Comparison of ENCODE assay signal across 8 cellular contexts in the genomic region with DNA sequence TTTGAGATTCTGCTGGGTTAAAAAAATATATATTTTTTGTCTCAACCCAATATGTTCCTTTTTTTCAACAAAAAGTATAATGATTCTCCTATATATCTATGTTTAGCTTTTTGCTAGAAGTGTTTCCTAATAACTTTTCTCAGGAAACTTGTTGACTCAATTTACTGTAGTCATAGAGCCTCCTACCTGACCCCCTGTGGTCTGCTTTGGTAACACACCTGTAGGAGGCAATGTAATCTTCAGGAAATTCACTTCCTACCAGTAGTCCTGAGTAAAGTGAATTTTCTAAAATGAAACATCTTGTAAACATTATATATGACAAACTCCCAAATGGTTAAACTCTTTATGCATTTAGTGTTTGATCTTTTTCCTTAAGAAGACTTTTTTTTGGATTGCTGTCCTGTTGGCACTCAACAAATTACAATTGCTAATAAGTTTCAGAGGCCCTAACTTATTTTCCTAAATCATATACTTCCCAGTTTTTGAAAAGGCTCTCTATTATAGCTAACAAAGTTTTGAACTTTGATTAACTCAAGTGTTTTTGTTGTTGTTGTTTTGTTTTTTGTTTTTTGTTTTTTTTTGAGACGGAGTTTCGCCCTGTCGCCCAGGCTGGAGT.
DNase-seq lines count a peak whose midpoint lies in the region; ATAC-seq, FAIRE-seq and TF ChIP-seq lines count a peak whose summit lies in the region.

No MANE protein-coding gene starts in this region.

- DNase-seq in AG04450 (ENCODE audit: low read depth, low spot score) (no peak), GM18507 (ENCODE audit: extremely low spot score, insufficient read length, low read depth) (no peak), OCI-LY7 (ENCODE audit: low spot score) (peak; percentile 41), H1 (ENCODE audit: low read depth in 1 of 2, low spot score in 2 of 2) (no peak), retinal pigment epithelial cell (ENCODE audit: low read depth) (no peak)
- DNase-seq in effector CD8-positive, alpha-beta T cell (lab: John Stamatoyannopoulos, UW): no peak

- no peak overlapping the region for H3K4me2 ChIP-seq in OCI-LY7 (ENCODE audit: low read length)
- no peak overlapping the region for H3K4me2 ChIP-seq in H1 (ENCODE audit: insufficient read depth in 1 of 2, low read depth in 2 of 2, low read length in 2 of 2)

- no peaks in the 10 kb centered on the region for H3K9me3 ChIP-seq in AG04450 (ENCODE audit: control insufficient read depth, insufficient read depth, low read length)
- no peaks in the 10 kb centered on the region for H3K9me3 ChIP-seq in OCI-LY7 (ENCODE audit: low read length)
- H3K9me3 ChIP-seq in H1 (ENCODE audit: insufficient read depth in 2 of 2, low read depth in 1 of 2, low read length in 1 of 2): no peaks in the 10 kb centered on the region

- TF ChIP-seq EP300 in H1 (IDR thresholded peaks at IDR 0.05; ENCODE audit: borderline replicate concordance in 1 of 2, low read depth in 2 of 2, low read length in 2 of 2): no peak

- no peak overlapping the region for H2BK120ac ChIP-seq in H1 (replicated peaks; ENCODE audit: low read depth, low read length)

- H3K27me3 ChIP-seq in AG04450 (ENCODE audit: control insufficient read depth, insufficient read depth, low read length): no peaks in the 10 kb centered on the region
- no peaks in the 10 kb centered on the region for H3K27me3 ChIP-seq in H1 (replicated peaks in 1 of 4; ENCODE audit: control insufficient read depth in 3 of 4, extremely low read depth in 1 of 4, insufficient read depth in 3 of 4, low read length in 3 of 4)

- H3K4me1 ChIP-seq in OCI-LY7 (ENCODE audit: insufficient read depth, low read length, poor library complexity, severe bottlenecking): no peaks in the 10 kb centered on the region
- H3K4me1 ChIP-seq in H1 (replicated peaks in 1 of 4; ENCODE audit: control insufficient read depth in 3 of 4, insufficient read depth in 4 of 4, low read length in 3 of 4): no peaks in the 10 kb centered on the region

- no peak overlapping the region for H2BK12ac ChIP-seq in H1 (ENCODE audit: low read depth, low read length)

- H3K36me3 ChIP-seq in OCI-LY7 (ENCODE audit: insufficient read depth, low read length) (no peaks in the 10 kb centered on the region), H1 (ENCODE audit: control insufficient read depth in 2 of 4, insufficient read depth in 4 of 4, low read length in 3 of 4) (no peaks in the 10 kb centered on the region)

- H3K79me2 ChIP-seq in OCI-LY7 (ENCODE audit: insufficient read depth, low read depth, low read length): no peaks in the 10 kb centered on the region
- no peaks in the 10 kb centered on the region for H3K79me2 ChIP-seq in H1 (ENCODE audit: control insufficient read depth in 1 of 2, insufficient read depth in 2 of 2, low read length in 2 of 2)

- H3K9ac ChIP-seq in H1 (replicated peaks in 1 of 4; ENCODE audit: extremely low read depth in 1 of 4, low read depth in 3 of 4, low read length in 3 of 4): no peak overlapping the region

- no peak overlapping the region for H3K4me3 ChIP-seq in AG04450 (ENCODE audit: low read depth, low read length)
- no peak overlapping the region for H3K4me3 ChIP-seq in OCI-LY7 (ENCODE audit: low read depth, low read length, poor library complexity, severe bottlenecking)
- no peak overlapping the region for H3K4me3 ChIP-seq in H1 (ENCODE audit: extremely low read depth in 1 of 4, insufficient read depth in 2 of 4, low read depth in 3 of 4, low read length in 4 of 4)
- H3K4me3 ChIP-seq in retinal pigment epithelial cell (ENCODE audit: low read length): no peak overlapping the region

- H2AFZ ChIP-seq in OCI-LY7 (ENCODE audit: low read length): no peak overlapping the region
- no peak overlapping the region for H2AFZ ChIP-seq in H1 (ENCODE audit: low read length)

- H3K18ac ChIP-seq in H1 (ENCODE audit: extremely low read depth, low read length): no peak overlapping the region

- H2BK5ac ChIP-seq in H1 (ENCODE audit: low read depth, low read length): no peak overlapping the region

- no peak overlapping the region for H2AK5ac ChIP-seq in H1 (ENCODE audit: low read depth, low read length)

- FAIRE-seq in GM18507 (lab: Jason Lieb, UNC) (peak; percentile 58), H1 (lab: Jason Lieb, UNC) (peak; percentile 36)

- 98% methylated on average over 3 of the region's 3 CpGs; no CpG with 5 or more reads in 1 of the 2 experiments for WGBS in H1 (ENCODE audit: extremely low coverage in 1 of 2, insufficient coverage in 1 of 2, insufficient read length in 1 of 2, insufficient replicate concordance in 2 of 2, low coverage in 1 of 2, low lambda C conversion rate in 2 of 2, missing lambda C conversion rate in 1 of 2), 2 experiments

- no peaks in the 10 kb centered on the region for H3K79me1 ChIP-seq in H1 (ENCODE audit: low read depth, low read length)

- POLR2A ChIA-PET in AG04450 (lab: Yijun Ruan, JAX): no interaction called here
- POLR2A ChIA-PET in OCI-LY7 (lab: Charles Lee): interaction anchor here (0.6 to 1.0 kb wide), 2 partner anchors 34 to 98 kb away, joined by 4 to 5 read pairs; no protein-coding TSS in a partner anchor
- POLR2A ChIA-PET in H1 (lab: Charles Lee; ENCODE audit: partially characterized antibody): no interaction called here

- H4K5ac ChIP-seq in H1 (ENCODE audit: insufficient read length, low read depth, low read length): no peak overlapping the region

- peak; percentile 41 to 55 for TF ChIP-seq RAD21 in H1 (IDR thresholded peaks at IDR 0.05 in 1 of 2, conservative IDR thresholded peaks at IDR 0.05 in 1 of 2; ENCODE audit: low read depth in 2 of 2, low read length in 2 of 2)

- no peak overlapping the region for H3K23ac ChIP-seq in H1 (ENCODE audit: insufficient read length)

- no peaks in the 10 kb centered on the region; the same call in 1 of the 2 replicates for H3K23me2 ChIP-seq in H1 (ENCODE audit: low read depth, low read length)

- no peak overlapping the region for H3K4ac ChIP-seq in H1 (replicated peaks; ENCODE audit: insufficient read length, low read depth, low read length)

- ATAC-seq in GM21390 (IDR thresholded peaks at IDR 0.05; ENCODE audit: unreplicated experiment) (no peak), GM18498 (IDR thresholded peaks at IDR 0.05; ENCODE audit: unreplicated experiment) (no peak)

- H4K91ac ChIP-seq in H1 (replicated peaks; ENCODE audit: insufficient read length, low read length): no peak overlapping the region

- H2BK20ac ChIP-seq in H1 (ENCODE audit: low read length): no peak overlapping the region

- no peak overlapping the region for H3K14ac ChIP-seq in H1 (ENCODE audit: insufficient read length)

- H3K27ac ChIP-seq in AG04450 (ENCODE audit: low read depth, low read length): no peak overlapping the region
- no peak overlapping the region for H3K27ac ChIP-seq in OCI-LY7 (ENCODE audit: low read depth, low read length, poor library complexity, severe bottlenecking)
- no peak overlapping the region for H3K27ac ChIP-seq in H1 (ENCODE audit: low read depth, low read length)

- no peaks in the 10 kb centered on the region for H4K20me1 ChIP-seq in OCI-LY7 (ENCODE audit: insufficient read depth, low read length)
- H4K20me1 ChIP-seq in H1 (replicated peaks in 1 of 2; ENCODE audit: control insufficient read depth in 1 of 2, insufficient read depth in 2 of 2, low read length in 2 of 2): no peaks in the 10 kb centered on the region

- no peaks in the 10 kb centered on the region for H3K9me2 ChIP-seq in OCI-LY7 (ENCODE audit: insufficient read depth, low read length)

- no peak overlapping the region for H2BK15ac ChIP-seq in H1 (ENCODE audit: low read length)

- CTCF ChIA-PET in AG04450 (lab: Charles Lee): interaction anchor here (0.8 to 1.7 kb wide), 6 partner anchors 9 to 132 kb away, joined by 3 to 8 read pairs (median 4); no protein-coding TSS in a partner anchor
- CTCF ChIA-PET in OCI-LY7 (lab: Charles Lee; ENCODE audit: unreplicated experiment): no interaction called here
- CTCF ChIA-PET in H1 (lab: Charles Lee; ENCODE audit: partially characterized antibody): interaction anchor here (0.6 to 3.0 kb wide), 33 partner anchors 8 to 1712 kb away, joined by 3 to 18 read pairs (median 4); a partner anchor contains a TSS

- no peak overlapping the region for H4K8ac ChIP-seq in H1 (ENCODE audit: extremely low read depth, insufficient read depth, low read length)

- TF ChIP-seq POLR2A in H1 (IDR thresholded peaks at IDR 0.05; ENCODE audit: control extremely low read depth in 1 of 2, low read depth in 2 of 2, low read length in 2 of 2): no peak

- no TSS peak for BruUV-seq in OCI-LY7 (replicated peaks; lab: Mats Ljungman, UMichigan)

- no peak overlapping the region for H3K56ac ChIP-seq in H1 (replicated peaks; ENCODE audit: insufficient read length, low read depth, low read length)

- peak; percentile 46 for TF ChIP-seq CTCF in AG04450 (IDR thresholded peaks at IDR 0.05; ENCODE audit: low read depth, low read length)
- peak; percentile 87 for TF ChIP-seq CTCF in OCI-LY7 (conservative IDR thresholded peaks at IDR 0.05; ENCODE audit: low read length)
- TF ChIP-seq CTCF in H1 (IDR thresholded peaks at IDR 0.05; ENCODE audit: control extremely low read depth in 1 of 3, insufficient read depth in 1 of 3, low read depth in 1 of 3, low read length in 3 of 3): peak in 2 of 3 experiments; percentile 55 to 58; a peak in 3 of 4 replicates
- TF ChIP-seq CTCF in retinal pigment epithelial cell (conservative IDR thresholded peaks at IDR 0.05; ENCODE audit: low read depth, low read length): peak; percentile 60

- intact Hi-C loops in OCI-LY7 (cut with micrococcal nuclease; ENCODE audit: unreplicated experiment): loop anchor here (5.0 kb wide), 1 partner anchor 113 kb away; no protein-coding TSS in a partner anchor

TF ChIP-seq in H1, 55 proteins besides CTCF, POLR2A, EP300 and RAD21:
- TF ChIP-seq BCL11A (IDR thresholded peaks at IDR 0.05; ENCODE audit: low read depth in 2 of 2, low read length in 2 of 2): no peak
